In the genomic region with DNA sequence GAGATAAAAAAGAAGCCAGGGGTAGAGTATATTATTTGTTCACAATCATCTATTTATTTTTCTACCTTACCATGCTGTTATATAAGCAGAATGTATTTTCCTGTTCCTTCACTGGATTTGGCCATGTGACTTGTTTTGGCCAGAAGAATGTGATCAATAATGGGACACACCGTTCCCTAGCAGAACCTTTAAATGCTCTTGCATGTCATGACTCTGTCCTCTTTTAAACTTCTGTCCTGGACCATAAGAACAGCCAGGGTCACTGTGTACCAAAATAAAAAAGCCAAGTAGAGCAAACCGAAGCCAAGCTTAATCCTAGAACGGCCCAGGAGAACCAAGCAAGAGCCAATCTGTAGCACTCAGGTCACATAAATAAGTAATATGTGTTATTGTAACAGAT, we compare ENCODE assay signal across 28 cellular contexts.
DNase-seq lines count a peak whose midpoint lies in the region; ATAC-seq, FAIRE-seq and TF ChIP-seq lines count a peak whose summit lies in the region.
"Had no signal": no experiment of that assay in that cellular context is flagged by ENCODE, and none has a peak within 500 bp of the region (broad histone marks: within the 10 kb centered on the region; RNA-seq: fewer than 3 reads in every experiment).

No MANE protein-coding gene starts in this region.

- in situ Hi-C loops in HepG2 (cut with HindIII; ENCODE audit: extremely low pct_ligation_motif_present, low pct_unique_long_range_greater_than_20kb), result no loop called here

- no peak for TF ChIP-seq RAD21 in HepG2 (CRISPR knock-in tag; IDR thresholded peaks at IDR 0.05)

- DNase-seq in body of pancreas (no peak), HepG2 (ENCODE audit: low spot score) (no peak), right lobe of liver (peak in 1 of 3 donors; percentile 62)
- DNase-seq in activated CD8-positive, alpha-beta T cell treated with anti-CD3 and anti-CD28 coated beads for 36 hours, result no peak
- no peak for DNase-seq in activated CD4-positive, alpha-beta T cell treated with anti-CD3 and anti-CD28 coated beads for 48 hours
- DNase-seq: 8988T; ACHN; BE2C; C1 segment of cervical spinal cord; CD4-positive, alpha-beta memory T cell; CD4-positive, CD25-positive, alpha-beta regulatory T cell; CD8-positive, alpha-beta memory T cell; COR-L47; DMS 273 treated with DMSO at 0.1 percent for 48 hours; DMS153; DMS53; DMS79; DND-41; EL; GDM1 had no signal

- H3K36me3 ChIP-seq in body of pancreas (replicated peaks in 1 of 2; ENCODE audit: insufficient read depth in 1 of 2, low read depth in 2 of 2) (no peaks in the 10 kb centered on the region), HepG2 (replicated peaks in 1 of 2; ENCODE audit: control insufficient read depth in 1 of 2, insufficient read depth in 2 of 2, low read length in 2 of 2) (no peaks in the 10 kb centered on the region), right lobe of liver (no peaks in the 10 kb centered on the region)
- H3K36me3 ChIP-seq: BE2C, BLaER1 had no signal

- H3K4me1 ChIP-seq in body of pancreas (peaks cover 15% of the 10 kb centered on the region), HepG2 (ENCODE audit: insufficient read depth, low read length) (no peaks in the 10 kb centered on the region), right lobe of liver (peaks cover 0 to 14% (median 6%) of the 10 kb centered on the region in 4 donors)
- H3K4me1 ChIP-seq: BE2C, BLaER1 had no signal

- H3K4me3 Mint-ChIP-seq in activated CD8-positive, alpha-beta T cell treated with anti-CD3 and anti-CD28 coated beads for 36 hours, result no peak overlapping the region
- H3K4me3 Mint-ChIP-seq: CD14-positive monocyte; CD4-positive, alpha-beta memory T cell; CD4-positive, CD25-positive, alpha-beta regulatory T cell; CD8-positive, alpha-beta memory T cell had no signal

- WGBS in body of pancreas, 2 donors, result 33 to 37% methylated on average over 3 of the region's 3 CpGs
- 3% methylated on average over 3 of the region's 3 CpGs for whole genome bisulfite sequencing in HepG2 (ENCODE audit: low lambda C conversion rate)
- 10% methylated on average over 3 of the region's 3 CpGs for WGBS in right lobe of liver (ENCODE audit: insufficient coverage, low coverage, low lambda C conversion rate, missing lambda C conversion rate)

- H3K36me3 Mint-ChIP-seq in activated CD8-positive, alpha-beta T cell treated with anti-CD3 and anti-CD28 coated beads for 36 hours (ENCODE audit: low read depth), result no peaks in the 10 kb centered on the region
- H3K36me3 Mint-ChIP-seq: CD14-positive monocyte; CD4-positive, alpha-beta memory T cell; CD4-positive, CD25-positive, alpha-beta regulatory T cell; CD8-positive, alpha-beta memory T cell had no signal

- TF ChIP-seq POLR2A in body of pancreas (IDR thresholded peaks at IDR 0.05), result no peak
- TF ChIP-seq POLR2A in HepG2 (IDR thresholded peaks at IDR 0.05; ENCODE audit: insufficient read depth in 1 of 2, low read depth in 2 of 2, low read length in 2 of 2), result no peak
- TF ChIP-seq POLR2A in right lobe of liver (IDR thresholded peaks at IDR 0.05), result no peak

- H3K27me3 Mint-ChIP-seq in activated CD8-positive, alpha-beta T cell treated with anti-CD3 and anti-CD28 coated beads for 36 hours, result no peaks in the 10 kb centered on the region
- H3K27me3 Mint-ChIP-seq: CD4-positive, alpha-beta memory T cell; CD4-positive, CD25-positive, alpha-beta regulatory T cell; CD8-positive, alpha-beta memory T cell had no signal

- no peaks in the 10 kb centered on the region for H3K9me3 ChIP-seq in body of pancreas
- peaks cover 17% of the 10 kb centered on the region for H3K9me3 ChIP-seq in HepG2 (ENCODE audit: low read length)
- H3K9me3 ChIP-seq in right lobe of liver, result no peaks in the 10 kb centered on the region
- H3K9me3 ChIP-seq: BE2C, BLaER1 had no signal

- no peaks in the 10 kb centered on the region for H3K4me1 Mint-ChIP-seq in activated CD8-positive, alpha-beta T cell treated with anti-CD3 and anti-CD28 coated beads for 36 hours (ENCODE audit: low read depth)
- H3K4me1 Mint-ChIP-seq: CD4-positive, alpha-beta memory T cell; CD4-positive, CD25-positive, alpha-beta regulatory T cell; CD8-positive, alpha-beta memory T cell had no signal

- no peak overlapping the region for H3K27ac ChIP-seq in body of pancreas
- no peak overlapping the region for H3K27ac ChIP-seq in HepG2 (ENCODE audit: extremely low read length, insufficient read depth, low read length)
- peak overlapping the region in 1 of 3 donors; percentile 53 for H3K27ac ChIP-seq in right lobe of liver
- H3K27ac ChIP-seq: BLaER1 had no signal

- TF ChIP-seq EP300 in HepG2 (IDR thresholded peaks at IDR 0.05; ENCODE audit: low read depth in 2 of 2, low read length in 2 of 2), result no peak
- no peak for TF ChIP-seq EP300 in HepG2 (CRISPR knock-in tag; IDR thresholded peaks at IDR 0.05; ENCODE audit: borderline replicate concordance)

- no TSS peak for BruUV-seq in HepG2 (replicated peaks; lab: Mats Ljungman, UMichigan)

- no peak overlapping the region for H3K9ac ChIP-seq in HepG2 (ENCODE audit: insufficient read depth, low read depth, low read length)
- H3K9ac ChIP-seq: BLaER1 had no signal

- ATAC-seq in body of pancreas, result peak; percentile 37
- no peak for ATAC-seq in HepG2
- peak; percentile 92 to 97 (median 94) for ATAC-seq in right lobe of liver
- ATAC-seq in GM21447 (IDR thresholded peaks at IDR 0.05; ENCODE audit: unreplicated experiment), result no peak
- no peak for ATAC-seq in activated CD8-positive, alpha-beta T cell treated with anti-CD3 and anti-CD28 coated beads for 36 hours
- no peak for ATAC-seq in GM18502 (IDR thresholded peaks at IDR 0.05; ENCODE audit: poor library complexity, unreplicated experiment)
- ATAC-seq: GM12878 had no signal

- CTCF ChIA-PET in HepG2 (lab: Yijun Ruan, JAX; ENCODE audit: low intra/inter-chr PET ratio, low total read pairs), result no interaction called here
- CTCF ChIA-PET in activated CD8-positive, alpha-beta T cell treated with anti-CD3 and anti-CD28 coated beads for 36 hours (lab: Charles Lee), result no interaction called here

- no peak overlapping the region for H2AFZ ChIP-seq in HepG2 (ENCODE audit: low read length)

- H3K27me3 ChIP-seq in body of pancreas (no peaks in the 10 kb centered on the region), HepG2 (ENCODE audit: control insufficient read depth in 1 of 2, insufficient read depth in 2 of 2, low read length in 2 of 2) (no peaks in the 10 kb centered on the region), right lobe of liver (no peaks in the 10 kb centered on the region)
- H3K27me3 ChIP-seq: BE2C, BLaER1 had no signal

- no peak for FAIRE-seq in HepG2 (lab: Jason Lieb, UNC)
- FAIRE-seq: A204.1, GM12878, GM12892, GM19239 had no signal

- POLR2A ChIA-PET in HepG2 (lab: Yijun Ruan, JAX), result no interaction called here
- POLR2A ChIA-PET in activated CD8-positive, alpha-beta T cell treated with anti-CD3 and anti-CD28 coated beads for 36 hours (lab: Charles Lee), result no interaction called here

- intact Hi-C loops in body of pancreas (cut with DNase I) (no loop called here), HepG2 (cut with micrococcal nuclease; ENCODE audit: unreplicated experiment) (no loop called here), right lobe of liver (cut with DNase I) (no loop called here)
- intact Hi-C loops in activated CD8-positive, alpha-beta T cell treated with anti-CD3 and anti-CD28 coated beads for 36 hours (cut with micrococcal nuclease), result no loop called here

- H3K9me3 Mint-ChIP-seq in activated CD8-positive, alpha-beta T cell treated with anti-CD3 and anti-CD28 coated beads for 36 hours, result peaks cover 10% of the 10 kb centered on the region

- H3K4me3 ChIP-seq in body of pancreas, result no peak overlapping the region
- H3K4me3 ChIP-seq in HepG2 (replicated peaks in 1 of 3; ENCODE audit: insufficient read depth in 1 of 3, low read depth in 2 of 3, low read length in 3 of 3), result no peak overlapping the region
- H3K4me3 ChIP-seq in right lobe of liver, result peak overlapping the region in 1 of 3 donors; percentile 18
- H3K4me3 ChIP-seq: BLaER1, GM12878 had no signal

- H3K27ac Mint-ChIP-seq in activated CD8-positive, alpha-beta T cell treated with anti-CD3 and anti-CD28 coated beads for 36 hours, result no peak overlapping the region
- H3K27ac Mint-ChIP-seq: CD14-positive monocyte; CD4-positive, alpha-beta memory T cell; CD4-positive, CD25-positive, alpha-beta regulatory T cell; CD8-positive, alpha-beta memory T cell had no signal

- no peaks in the 10 kb centered on the region for H4K20me1 ChIP-seq in HepG2 (ENCODE audit: insufficient read depth, low read length)
- H4K20me1 ChIP-seq: BLaER1 had no signal

- no peak for TF ChIP-seq CTCF in body of pancreas (IDR thresholded peaks at IDR 0.05)
- TF ChIP-seq CTCF in HepG2 (CRISPR knock-in tag; IDR thresholded peaks at IDR 0.05), result no peak
- no peak for TF ChIP-seq CTCF in right lobe of liver (IDR thresholded peaks at IDR 0.05)
- no peak for TF ChIP-seq CTCF in activated CD8-positive, alpha-beta T cell treated with anti-CD3 and anti-CD28 coated beads for 36 hours (IDR thresholded peaks at IDR 0.05)

- no peak overlapping the region for H3K4me2 ChIP-seq in HepG2 (ENCODE audit: low read depth, low read length)
- H3K4me2 ChIP-seq: BLaER1 had no signal

- H3K79me2 ChIP-seq in HepG2 (ENCODE audit: insufficient read depth, low read length), result no peaks in the 10 kb centered on the region

TF ChIP-seq in HepG2, 621 proteins besides CTCF, POLR2A, EP300 and RAD21 (continues in another document):
- no peak for TF ChIP-seq ZFP90 (CRISPR knock-in tag; IDR thresholded peaks at IDR 0.05; ENCODE audit: borderline replicate concordance)
- no peak for TF ChIP-seq ZNF615 (CRISPR knock-in tag; IDR thresholded peaks at IDR 0.05; ENCODE audit: borderline replicate concordance)
- no peak for TF ChIP-seq CHCHD3 (CRISPR knock-in tag; IDR thresholded peaks at IDR 0.05)
- TF ChIP-seq HIVEP1 (CRISPR knock-in tag; IDR thresholded peaks at IDR 0.05), result no peak
- TF ChIP-seq, protein P1, sequence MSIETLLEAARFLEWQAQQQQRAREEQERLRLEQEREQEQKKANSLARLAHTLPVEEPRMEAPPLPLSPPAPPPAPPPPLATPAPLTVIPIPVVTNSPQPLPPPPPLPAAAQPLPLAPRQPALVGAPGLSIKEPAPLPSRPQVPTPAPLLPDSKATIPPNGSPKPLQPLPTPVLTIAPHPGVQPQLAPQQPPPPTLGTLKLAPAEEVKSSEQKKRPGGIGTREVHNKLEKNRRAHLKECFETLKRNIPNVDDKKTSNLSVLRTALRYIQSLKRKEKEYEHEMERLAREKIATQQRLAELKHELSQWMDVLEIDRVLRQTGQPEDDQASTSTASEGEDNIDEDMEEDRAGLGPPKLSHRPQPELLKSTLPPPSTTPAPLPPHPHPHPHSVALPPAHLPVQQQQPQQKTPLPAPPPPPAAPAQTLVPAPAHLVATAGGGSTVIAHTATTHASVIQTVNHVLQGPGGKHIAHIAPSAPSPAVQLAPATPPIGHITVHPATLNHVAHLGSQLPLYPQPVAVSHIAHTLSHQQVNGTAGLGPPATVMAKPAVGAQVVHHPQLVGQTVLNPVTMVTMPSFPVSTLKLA (IDR thresholded peaks at IDR 0.05), result peak; percentile 32; the same call in 1 of the 2 replicates

Comparison
In these comparisons a context has a peak if more than half of its experiments do, and no peak if none do; other contexts are left out.
1. ATAC-seq: peak in body of pancreas (single experiment) and right lobe of liver (4 of 4); none in HepG2 (single experiment), GM21447 (single experiment), activated CD8-positive, alpha-beta T cell treated with anti-CD3 and anti-CD28 coated beads for 36 hours (single experiment) and GM18502 (single experiment).